ENCODE assay signal across 18 cellular contexts in the genomic region with DNA sequence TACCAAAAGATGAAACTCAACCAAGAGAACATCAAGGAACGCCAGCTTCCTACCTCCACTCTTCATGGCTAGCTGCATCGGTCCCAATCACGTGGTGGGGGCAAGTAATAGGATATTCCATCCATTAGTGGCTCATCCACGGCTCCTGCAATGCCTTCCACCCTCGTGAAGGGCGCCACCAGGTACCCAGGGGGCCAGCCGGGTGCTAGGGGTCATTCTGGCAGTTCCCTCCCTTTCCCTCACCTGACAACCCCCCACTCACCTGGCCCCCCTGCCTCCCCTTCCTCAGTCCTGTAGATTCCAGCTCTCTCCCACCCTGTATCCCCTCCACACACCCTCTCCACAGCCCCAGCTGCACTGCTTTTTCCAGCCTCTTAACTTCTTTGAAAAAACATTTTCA.
"Had no signal": no experiment of that assay in that cellular context is flagged by ENCODE, and none has a peak within 500 bp of the region (broad histone marks: within the 10 kb centered on the region; RNA-seq: fewer than 3 reads in every experiment).

No MANE protein-coding gene starts in this region.

- H3K4me3 ChIP-seq: coronary artery, dorsolateral prefrontal cortex, esophagus muscularis mucosa, gastrocnemius medialis, heart right ventricle, left lung, lower lobe of right lung, mucosa of descending colon had no signal

- DNase-seq: dermis blood vessel endothelial cell; effector CD4-positive, alpha-beta T cell; effector memory CD4-positive, alpha-beta T cell; foreskin melanocyte; gastrocnemius medialis; glutamatergic neuron; head of caudate nucleus; heart right ventricle; hippocampal formation; left cardiac atrium; left lung; left ventricle myocardium superior; lower lobe of right lung; mesenchymal stem cell; mucosa of descending colon had no signal

- ATAC-seq: gastrocnemius medialis, heart right ventricle, left cardiac atrium, left lung, left ventricle myocardium superior, lower lobe of right lung, mucosa of descending colon had no signal

- H3K27me3 ChIP-seq: gastrocnemius medialis had no signal

- H3K4me1 ChIP-seq: esophagus muscularis mucosa, gastrocnemius medialis, heart right ventricle, left lung, lower lobe of right lung had no signal

- H3K9me3 ChIP-seq: esophagus muscularis mucosa, gastrocnemius medialis, heart right ventricle, left lung, lower lobe of right lung, mucosa of descending colon had no signal

- H3K36me3 ChIP-seq: esophagus muscularis mucosa, gastrocnemius medialis, heart right ventricle, left lung, lower lobe of right lung had no signal

- H3K27ac ChIP-seq: coronary artery, dorsolateral prefrontal cortex, esophagus muscularis mucosa, gastrocnemius medialis, heart right ventricle, left lung, lower lobe of right lung had no signal
